Comparison of ENCODE assay signal across 27 cellular contexts in the genomic region with DNA sequence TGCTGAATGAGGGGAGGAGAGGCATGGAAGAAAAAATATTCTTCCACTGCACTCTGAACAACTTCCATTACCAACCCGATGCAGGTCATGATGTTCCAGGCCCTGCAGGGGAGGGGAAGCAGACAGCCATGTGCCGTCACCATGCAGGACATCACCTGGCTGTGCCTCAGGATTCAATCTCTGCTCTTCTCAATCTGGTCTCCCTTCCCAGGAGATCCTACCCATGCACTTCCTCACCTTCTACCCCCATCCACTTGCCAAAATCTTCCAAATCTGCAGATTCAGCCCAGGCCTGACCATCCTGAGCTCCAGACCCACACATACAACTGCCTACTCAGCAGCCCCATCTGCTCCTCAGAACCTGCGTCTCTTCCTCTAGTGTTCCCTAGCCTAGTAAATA. TPM values are rescaled to one million over a fixed set of nuclear protein-coding genes. Genes with fewer than 3 reads are reported as not detected.
DNase-seq lines count a peak whose midpoint lies in the region; ATAC-seq, FAIRE-seq and TF ChIP-seq lines count a peak whose summit lies in the region.
"Had no signal": no experiment of that assay in that cellular context is flagged by ENCODE, and none has a peak within 500 bp of the region (broad histone marks: within the 10 kb centered on the region; RNA-seq: fewer than 3 reads in every experiment).

No MANE protein-coding gene starts in this region.

- in situ Hi-C loops in G401 (cut with HindIII; ENCODE audit: low sequenced_read_pairs), result no loop called here

- peaks cover 74% of the 10 kb centered on the region for H3K36me3 ChIP-seq in CD4-positive, CD25-positive, alpha-beta regulatory T cell (ENCODE audit: control insufficient read depth, insufficient read depth, low read length)
- peaks cover 50% of the 10 kb centered on the region for H3K36me3 ChIP-seq in bronchial epithelial cell (ENCODE audit: control insufficient read depth, insufficient read depth, low read length)

- H3K4me3 Mint-ChIP-seq in CD4-positive, CD25-positive, alpha-beta regulatory T cell, result no peak overlapping the region
- H3K4me3 Mint-ChIP-seq in activated CD8-positive, alpha-beta memory T cell treated with anti-CD3 and anti-CD28 coated beads, Interleukin-2, amount 10 ng/mL, durations not matched to agents 7 days and 5 days, result no peak overlapping the region

- H3K9me3 ChIP-seq in CD4-positive, CD25-positive, alpha-beta regulatory T cell (ENCODE audit: control insufficient read depth in 2 of 2, low read length in 2 of 2), result no peaks in the 10 kb centered on the region
- H3K9me3 ChIP-seq: Peyer's patch, SJSA1, stomach, upper lobe of right lung had no signal

- peak; percentile 55 for FAIRE-seq in bronchial epithelial cell (lab: Jason Lieb, UNC)
- FAIRE-seq: islet of Langerhans, small intestine had no signal

- peak overlapping the region in 2 of 3 donors; percentile 30 to 57 for H3K27ac Mint-ChIP-seq in CD4-positive, CD25-positive, alpha-beta regulatory T cell
- H3K27ac Mint-ChIP-seq in activated CD8-positive, alpha-beta memory T cell treated with anti-CD3 and anti-CD28 coated beads, Interleukin-2, amount 10 ng/mL, durations not matched to agents 7 days and 5 days, result no peak overlapping the region

- CTCF ChIA-PET in activated CD8-positive, alpha-beta memory T cell treated with anti-CD3 and anti-CD28 coated beads, Interleukin-2, amount 10 ng/mL, durations not matched to agents 7 days and 5 days (lab: Charles Lee), result no interaction called here

- no peak for DNase-seq in CD4-positive, CD25-positive, alpha-beta regulatory T cell
- DNase-seq in G401 (ENCODE audit: low spot score) (peak; percentile 66), bronchial epithelial cell (ENCODE audit: low read depth) (no peak), activated gamma-delta T cell treated with Interleukin-2 at 50 U/mL for 16 hours (no peak), NCI-H1694 (lab: John Stamatoyannopoulos, UW) (no peak)
- no peak for DNase-seq in activated CD8-positive, alpha-beta memory T cell treated with anti-CD3 and anti-CD28 coated beads, Interleukin-2, amount 10 ng/mL, durations not matched to agents 7 days and 5 days
- DNase-seq: activated CD8-positive, alpha-beta memory T cell treated with anti-CD3 and anti-CD28 coated beads for 24 hours; amygdala; central memory CD4-positive, alpha-beta T cell; DMS153; erythroblast; foreskin keratinocyte; GDM1; hippocampal formation; NCI-H1105 treated with DMSO at 0.1 percent for 48 hours; NCI-H2107; NCI-H510A; Peyer's patch; small intestine; stimulated activated CD4-positive, alpha-beta T cell treated with anti-CD3 and anti-CD28 coated beads, Interleukin-2, amount 100 ng/mL, for 48 hours; stomach; upper lobe of right lung had no signal

- peaks cover 37% of the 10 kb centered on the region for H3K36me3 Mint-ChIP-seq in CD4-positive, CD25-positive, alpha-beta regulatory T cell
- peaks cover 21% of the 10 kb centered on the region for H3K36me3 Mint-ChIP-seq in activated CD8-positive, alpha-beta memory T cell treated with anti-CD3 and anti-CD28 coated beads, Interleukin-2, amount 10 ng/mL, durations not matched to agents 7 days and 5 days

- H3K27ac ChIP-seq in CD4-positive, CD25-positive, alpha-beta regulatory T cell (ENCODE audit: insufficient read depth, low read length, poor library complexity, severe bottlenecking), result no peak overlapping the region
- H3K27ac ChIP-seq: foreskin keratinocyte, Peyer's patch, SJSA1, stomach, upper lobe of right lung, VCaP had no signal

- ATAC-seq in CD4-positive, CD25-positive, alpha-beta regulatory T cell (ENCODE audit: low read depth in 2 of 2), result no peak
- no peak for ATAC-seq in activated CD8-positive, alpha-beta memory T cell treated with anti-CD3 and anti-CD28 coated beads, Interleukin-2, amount 10 ng/mL, durations not matched to agents 7 days and 5 days
- ATAC-seq: foreskin keratinocyte, upper lobe of right lung had no signal

- H3K9me3 Mint-ChIP-seq in CD4-positive, CD25-positive, alpha-beta regulatory T cell, result no peaks in the 10 kb centered on the region
- no peaks in the 10 kb centered on the region for H3K9me3 Mint-ChIP-seq in activated CD8-positive, alpha-beta memory T cell treated with anti-CD3 and anti-CD28 coated beads, Interleukin-2, amount 10 ng/mL, durations not matched to agents 7 days and 5 days (ENCODE audit: low read depth)
- H3K9me3 Mint-ChIP-seq: activated T-helper 2 cell treated with anti-CD3 and anti-CD28 coated beads, Interferon-gamma antibody, Interleukin-2, Interleukin-4, amounts not matched to agents 10 μg/mL and 5 μg/mL and 100 μg/mL, durations not matched to agents 14 hours and 24 hours and 36 hours; neural crest cell had no signal

- no peaks in the 10 kb centered on the region for H3K4me1 ChIP-seq in CD4-positive, CD25-positive, alpha-beta regulatory T cell (ENCODE audit: control insufficient read depth, insufficient read depth, low read length, poor library complexity, severe bottlenecking)
- H3K4me1 ChIP-seq: Peyer's patch, SJSA1, stomach, upper lobe of right lung had no signal

- no peaks in the 10 kb centered on the region for H3K27me3 ChIP-seq in CD4-positive, CD25-positive, alpha-beta regulatory T cell (ENCODE audit: control insufficient read depth, insufficient read depth, low read length)
- no peaks in the 10 kb centered on the region for H3K27me3 ChIP-seq in bronchial epithelial cell (ENCODE audit: control insufficient read depth, insufficient read depth, low read length)
- H3K27me3 ChIP-seq: foreskin keratinocyte, Peyer's patch, SJSA1, stomach, upper lobe of right lung had no signal

- no peak for TF ChIP-seq CTCF in bronchial epithelial cell (IDR thresholded peaks at IDR 0.05; ENCODE audit: insufficient read depth, low read length, severe bottlenecking)

- no peak overlapping the region for H3K4me3 ChIP-seq in CD4-positive, CD25-positive, alpha-beta regulatory T cell (ENCODE audit: low read depth, low read length)
- H3K4me3 ChIP-seq in bronchial epithelial cell (ENCODE audit: low read depth, low read length), result no peak overlapping the region
- H3K4me3 ChIP-seq: Peyer's patch, SJSA1, stomach, upper lobe of right lung had no signal

- peaks cover 0 to 5% (median 2%) of the 10 kb centered on the region in 4 donors for H3K4me1 Mint-ChIP-seq in CD4-positive, CD25-positive, alpha-beta regulatory T cell
- peaks cover 26% of the 10 kb centered on the region for H3K4me1 Mint-ChIP-seq in activated CD8-positive, alpha-beta memory T cell treated with anti-CD3 and anti-CD28 coated beads, Interleukin-2, amount 10 ng/mL, durations not matched to agents 7 days and 5 days

- no peaks in the 10 kb centered on the region for H3K27me3 Mint-ChIP-seq in CD4-positive, CD25-positive, alpha-beta regulatory T cell
- H3K27me3 Mint-ChIP-seq in activated CD8-positive, alpha-beta memory T cell treated with anti-CD3 and anti-CD28 coated beads, Interleukin-2, amount 10 ng/mL, durations not matched to agents 7 days and 5 days, result no peaks in the 10 kb centered on the region

RNA-seq across cellular contexts. Expression of gene PAQR6, which starts 5.8 kb away (rescaled TPM):
- total RNA-seq in CD4-positive, CD25-positive, alpha-beta regulatory T cell, result 3.7 TPM
- polyA plus RNA-seq in CD4-positive, CD25-positive, alpha-beta regulatory T cell, result 1 to 10 TPM in 1 of 4 donors, under 1 TPM in 3; 0.13 to 2.0 (median 0.57) TPM
- total RNA-seq in G401 (2014; rRNA removed; shearing (Covaris generic)), result 0.07 and 2.0 TPM in 2 replicates
- 0.26 and 1.3 TPM in 2 replicates for total RNA-seq in bronchial epithelial cell
- total RNA-seq in activated CD8-positive, alpha-beta memory T cell treated with anti-CD3 and anti-CD28 coated beads, Interleukin-2, amount 10 ng/mL, durations not matched to agents 7 days and 5 days, result 1 to 10 TPM; 5.0 to 6.1 TPM

RNA-seq across cellular contexts. Expression of gene BGLAP, which starts 11.7 kb away (rescaled TPM):
- 1.1 TPM for total RNA-seq in CD4-positive, CD25-positive, alpha-beta regulatory T cell
- not detected for polyA plus RNA-seq in CD4-positive, CD25-positive, alpha-beta regulatory T cell
- total RNA-seq in G401 (2014; rRNA removed; shearing (Covaris generic)), result not detected in 2 replicates
- 0.51 TPM in 1 of 2 replicates, not detected in the other for total RNA-seq in bronchial epithelial cell
- 1 to 10 TPM in 1 of 2 experiments, under 1 TPM in 1; 0.93 to 1.0 TPM for total RNA-seq in activated CD8-positive, alpha-beta memory T cell treated with anti-CD3 and anti-CD28 coated beads, Interleukin-2, amount 10 ng/mL, durations not matched to agents 7 days and 5 days
- total RNA-seq: SJSA1, stomach had no signal

RNA-seq across cellular contexts. Expression of gene SMG5, which starts 29.0 kb away (rescaled TPM):
- total RNA-seq in CD4-positive, CD25-positive, alpha-beta regulatory T cell, result 64.0 TPM
- polyA plus RNA-seq in CD4-positive, CD25-positive, alpha-beta regulatory T cell, result 10 to 100 TPM; 12.0 to 14.4 (median 14.1) TPM
- total RNA-seq in G401 (2014; rRNA removed; shearing (Covaris generic)), result 46.3 and 73.5 TPM in 2 replicates
- 57.4 and 67.0 TPM in 2 replicates for total RNA-seq in bronchial epithelial cell
- total RNA-seq in activated CD8-positive, alpha-beta memory T cell treated with anti-CD3 and anti-CD28 coated beads, Interleukin-2, amount 10 ng/mL, durations not matched to agents 7 days and 5 days, result 100 to 1,000 TPM in 1 of 2 experiments, 10 to 100 TPM in 1; 89.4 to 103 TPM

RNA-seq across cellular contexts. Expression of gene TMEM79, which starts 30.5 kb away (rescaled TPM):
- 5.1 TPM for total RNA-seq in CD4-positive, CD25-positive, alpha-beta regulatory T cell
- polyA plus RNA-seq in CD4-positive, CD25-positive, alpha-beta regulatory T cell, result 1 to 10 TPM; 1.7 to 6.2 (median 5.3) TPM
- 2.0 and 5.0 TPM in 2 replicates for total RNA-seq in G401 (2014; rRNA removed; shearing (Covaris generic))
- 7.1 and 30.7 TPM in 2 replicates for total RNA-seq in bronchial epithelial cell
- total RNA-seq in activated CD8-positive, alpha-beta memory T cell treated with anti-CD3 and anti-CD28 coated beads, Interleukin-2, amount 10 ng/mL, durations not matched to agents 7 days and 5 days, result 10 to 100 TPM; 10.1 to 11.6 TPM

RNA-seq across cellular contexts. Expression of gene PMF1, which starts 40.8 kb away (rescaled TPM):
- total RNA-seq in CD4-positive, CD25-positive, alpha-beta regulatory T cell, result 69.3 TPM
- 10 to 100 TPM; 70.6 to 89.9 (median 88.7) TPM for polyA plus RNA-seq in CD4-positive, CD25-positive, alpha-beta regulatory T cell
- total RNA-seq in G401 (2014; rRNA removed; shearing (Covaris generic)), result 97.2 and 127 TPM in 2 replicates
- 55.3 and 55.9 TPM in 2 replicates for total RNA-seq in bronchial epithelial cell
- 10 to 100 TPM; 62.8 to 72.5 TPM for total RNA-seq in activated CD8-positive, alpha-beta memory T cell treated with anti-CD3 and anti-CD28 coated beads, Interleukin-2, amount 10 ng/mL, durations not matched to agents 7 days and 5 days
